In the genomic region with DNA sequence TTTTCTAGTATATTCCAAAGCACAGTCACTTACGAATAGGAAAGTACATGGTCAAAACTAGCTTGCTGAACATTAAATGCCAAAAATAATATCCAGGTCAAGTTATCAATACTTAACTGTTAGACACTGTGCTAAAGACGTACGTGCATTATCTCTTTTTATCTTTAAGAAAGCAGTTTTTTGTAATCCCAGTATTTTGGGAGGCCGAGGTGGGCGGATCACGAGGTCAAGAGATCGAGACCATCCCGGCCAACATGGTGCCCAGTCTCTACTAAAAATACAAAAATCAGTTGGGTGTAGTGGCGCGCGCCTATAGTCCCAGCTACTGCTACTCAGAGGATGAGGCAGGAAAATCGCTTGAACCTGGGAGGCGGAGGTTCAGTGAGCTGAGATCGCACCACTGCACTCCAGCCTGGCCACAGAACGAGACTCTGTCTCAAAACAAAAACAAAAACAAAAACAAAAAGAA, we compare ENCODE assay signal across 15 cellular contexts. TPM values are rescaled to one million over a fixed set of nuclear protein-coding genes. Genes with fewer than 3 reads are reported as not detected.
DNase-seq lines count a peak whose midpoint lies in the region; ATAC-seq, FAIRE-seq and TF ChIP-seq lines count a peak whose summit lies in the region.
"Had no signal": no experiment of that assay in that cellular context is flagged by ENCODE, and none has a peak within 500 bp of the region (broad histone marks: within the 10 kb centered on the region; RNA-seq: fewer than 3 reads in every experiment).

No MANE protein-coding gene starts in this region.

- ATAC-seq in WTC11 (no peak), GM18907 (IDR thresholded peaks at IDR 0.05; ENCODE audit: unreplicated experiment) (no peak), HG02588 (IDR thresholded peaks at IDR 0.05; ENCODE audit: unreplicated experiment) (no peak)
- ATAC-seq: left lobe of liver had no signal

- no peaks in the 10 kb centered on the region for H3K9me3 Mint-ChIP-seq in activated naive CD4-positive, alpha-beta T cell treated with anti-CD3 and anti-CD28 coated beads, Interleukin-2, amount 50 U/mL, for 24 hours
- H3K9me3 Mint-ChIP-seq in WTC11 (no peaks in the 10 kb centered on the region), type B pancreatic cell (no peaks in the 10 kb centered on the region)
- H3K9me3 Mint-ChIP-seq: activated T-helper 2 cell treated with anti-CD3 and anti-CD28 coated beads, Interferon-gamma antibody, Interleukin-2, Interleukin-4, amounts not matched to agents 10 μg/mL and 5 μg/mL and 100 μg/mL, durations not matched to agents 14 hours and 24 hours and 36 hours had no signal

- H3K4me3 ChIP-seq in keratinocyte (ENCODE audit: control insufficient read depth in 2 of 3, extremely low read depth in 1 of 3, insufficient read depth in 2 of 3, low read depth in 1 of 3, low read length in 3 of 3) (no peak overlapping the region), WERI-Rb-1 (ENCODE audit: low read depth, low read length) (no peak overlapping the region)

- H3K4me2 ChIP-seq in keratinocyte (ENCODE audit: control insufficient read depth, extremely low read depth, insufficient read depth, low read depth, low read length), result no peak overlapping the region

- TF ChIP-seq CTCF in WTC11 (IDR thresholded peaks at IDR 0.05) (no peak), keratinocyte (optimal IDR thresholded peaks at IDR 0.05 in 1 of 3, IDR thresholded peaks at IDR 0.05 in 1 of 3, conservative IDR thresholded peaks at IDR 0.05 in 1 of 3; ENCODE audit: extremely low read depth in 1 of 3, insufficient read depth in 2 of 3, low read length in 3 of 3) (no peak), type B pancreatic cell (conservative IDR thresholded peaks at IDR 0.05) (no peak), WERI-Rb-1 (IDR thresholded peaks at IDR 0.05; ENCODE audit: low read depth, low read length) (no peak)

- CTCF ChIA-PET in WTC11 (lab: Charles Lee), result interaction anchor here (1.1 kb wide), 1 partner anchor 12 kb away, joined by 4 read pairs; no protein-coding TSS in a partner anchor

- H3K36me3 ChIP-seq in keratinocyte (ENCODE audit: control insufficient read depth in 2 of 2, extremely low read depth in 1 of 2, insufficient read depth in 2 of 2, low read length in 2 of 2) (peaks cover 7 to 17% of the 10 kb centered on the region in 2 experiments), WERI-Rb-1 (peaks cover 23% of the 10 kb centered on the region)

- peak overlapping the region; percentile 49 for H3K4me3 Mint-ChIP-seq in activated naive CD4-positive, alpha-beta T cell treated with anti-CD3 and anti-CD28 coated beads, Interleukin-2, amount 50 U/mL, for 24 hours
- peak overlapping the region; percentile 29; the same call in 1 of the 2 replicates for H3K4me3 Mint-ChIP-seq in WTC11
- H3K4me3 Mint-ChIP-seq in type B pancreatic cell, result peak overlapping the region; percentile 51

- POLR2A ChIA-PET in WTC11 (lab: Charles Lee), result no interaction called here

- H3K27me3 ChIP-seq in keratinocyte (ENCODE audit: control insufficient read depth, extremely low read depth, insufficient read depth, low read length) (no peaks in the 10 kb centered on the region), WERI-Rb-1 (ENCODE audit: insufficient read depth, low read depth, severe bottlenecking) (no peaks in the 10 kb centered on the region)

- H4K20me1 ChIP-seq in keratinocyte (ENCODE audit: control insufficient read depth, extremely low read depth, insufficient read depth, low read length), result peaks cover 20% of the 10 kb centered on the region

- H3K9me3 ChIP-seq in keratinocyte (ENCODE audit: control insufficient read depth, low read depth, low read length) (no peaks in the 10 kb centered on the region), WERI-Rb-1 (ENCODE audit: severe bottlenecking) (no peaks in the 10 kb centered on the region)

- no peak for DNase-seq in activated naive CD4-positive, alpha-beta T cell (lab: John Stamatoyannopoulos, UW)
- no peak for DNase-seq in WTC11 (ENCODE audit: low spot score)
- DNase-seq in keratinocyte (ENCODE audit: low read depth, low spot score), result no peak
- DNase-seq in type B pancreatic cell (ENCODE audit: extremely low spot score, unreplicated experiment), result no peak
- no peak for DNase-seq in WERI-Rb-1
- DNase-seq: DMS153; effector CD8-positive, alpha-beta T cell; NCI-H1930; NCI-H510A treated with DMSO at 0.1 percent for 48 hours; retina had no signal

- H3K79me2 ChIP-seq in keratinocyte (ENCODE audit: control insufficient read depth, insufficient read depth, low read length), result peaks cover 30% of the 10 kb centered on the region

- H3K27me3 Mint-ChIP-seq in activated naive CD4-positive, alpha-beta T cell treated with anti-CD3 and anti-CD28 coated beads, Interleukin-2, amount 50 U/mL, for 24 hours, result no peaks in the 10 kb centered on the region
- H3K27me3 Mint-ChIP-seq in WTC11 (ENCODE audit: low read depth) (peaks cover 2% of the 10 kb centered on the region; the same call in 1 of the 2 replicates), type B pancreatic cell (peaks cover 6% of the 10 kb centered on the region)

- peak overlapping the region; percentile 90 for H3K27ac Mint-ChIP-seq in activated naive CD4-positive, alpha-beta T cell treated with anti-CD3 and anti-CD28 coated beads, Interleukin-2, amount 50 U/mL, for 24 hours
- peak overlapping the region; percentile 18 for H3K27ac Mint-ChIP-seq in WTC11
- peak overlapping the region; percentile 68 for H3K27ac Mint-ChIP-seq in type B pancreatic cell
- H3K27ac Mint-ChIP-seq: activated T-helper 2 cell treated with anti-CD3 and anti-CD28 coated beads, Interferon-gamma antibody, Interleukin-2, Interleukin-4, amounts not matched to agents 10 μg/mL and 5 μg/mL and 100 μg/mL, durations not matched to agents 14 hours and 24 hours and 36 hours had no signal

- H3K27ac ChIP-seq in keratinocyte (ENCODE audit: control insufficient read depth, insufficient read depth, low read length) (peak overlapping the region; percentile 99), WERI-Rb-1 (no peak overlapping the region)

- FAIRE-seq in keratinocyte (lab: Jason Lieb, UNC), result no peak

- no peak overlapping the region for H3K9ac ChIP-seq in keratinocyte (ENCODE audit: control insufficient read depth, extremely low read depth, insufficient read depth, low read length)

- peaks cover 15% of the 10 kb centered on the region for H3K4me1 Mint-ChIP-seq in activated naive CD4-positive, alpha-beta T cell treated with anti-CD3 and anti-CD28 coated beads, Interleukin-2, amount 50 U/mL, for 24 hours
- peaks cover 11% of the 10 kb centered on the region for H3K4me1 Mint-ChIP-seq in WTC11
- H3K4me1 Mint-ChIP-seq in type B pancreatic cell (ENCODE audit: unreplicated experiment), result peaks cover 8% of the 10 kb centered on the region

- H3K4me1 ChIP-seq in keratinocyte (ENCODE audit: control insufficient read depth, extremely low read depth, insufficient read depth, low read length), result peaks cover 21% of the 10 kb centered on the region

- H3K9me1 ChIP-seq in keratinocyte (ENCODE audit: control insufficient read depth, extremely low read depth, insufficient read depth, low read length), result no peaks in the 10 kb centered on the region

- H2AFZ ChIP-seq in keratinocyte (ENCODE audit: control insufficient read depth, low read length), result no peak overlapping the region

- dilution Hi-C loops in keratinocyte (cut with MboI; ENCODE audit: extremely low pct_ligation_motif_present, low sequenced_read_pairs), result no loop called here

- peaks cover 15% of the 10 kb centered on the region for H3K36me3 Mint-ChIP-seq in activated naive CD4-positive, alpha-beta T cell treated with anti-CD3 and anti-CD28 coated beads, Interleukin-2, amount 50 U/mL, for 24 hours
- H3K36me3 Mint-ChIP-seq in WTC11 (peaks cover 23% of the 10 kb centered on the region), type B pancreatic cell (peaks cover 18% of the 10 kb centered on the region)

RNA-seq across cellular contexts. Expression of gene HSPA5, which starts 2.7 kb away (rescaled TPM):
- total RNA-seq in WTC11 (2021) (224 to 357 TPM (median 224 TPM) in 3 replicates), type B pancreatic cell (ENCODE audit: low replicate concordance) (269 and 299 TPM in 2 replicates)
- polyA plus RNA-seq in keratinocyte, result 138 to 378 TPM (median 274 TPM) in 3 replicates
- 591 TPM for polyA plus RNA-seq in keratinocyte (2011; ENCODE audit: low read depth)
- 61.0 and 96.2 TPM in 2 replicates for polyA plus RNA-seq in keratinocyte (2011; cell fraction: cytosol; rRNA removed)
- 423 and 629 TPM in 2 replicates for polyA plus RNA-seq in keratinocyte (2011; cell fraction: nucleus; rRNA removed)
- polyA plus RNA-seq in keratinocyte (2012; ENCODE audit: low replicate concordance), result 480 and 505 TPM in 2 replicates
- polyA minus RNA-seq in keratinocyte, result 121 to 253 TPM (median 189 TPM) in 3 replicates
- 141 TPM for polyA minus RNA-seq in keratinocyte (2011; cell fraction: cytosol; rRNA and poly(A)+ RNA removed)
- 357 and 483 TPM in 2 replicates for polyA minus RNA-seq in keratinocyte (2011; cell fraction: nucleus; rRNA and poly(A)+ RNA removed)

RNA-seq across cellular contexts. Expression of gene GAPVD1, which starts 17.8 kb away (rescaled TPM):
- total RNA-seq in WTC11 (2021), result 33.3 to 34.0 TPM (median 33.8 TPM) in 3 replicates
- 15.1 to 26.8 TPM (median 23.2 TPM) in 3 replicates for polyA plus RNA-seq in keratinocyte
- 34.1 TPM for polyA plus RNA-seq in keratinocyte (2011; ENCODE audit: low read depth)
- polyA plus RNA-seq in keratinocyte (2011; cell fraction: cytosol; rRNA removed), result 10.5 and 17.7 TPM in 2 replicates
- polyA plus RNA-seq in keratinocyte (2011; cell fraction: nucleus; rRNA removed), result 46.7 and 50.6 TPM in 2 replicates
- 20.8 and 21.7 TPM in 2 replicates for polyA plus RNA-seq in keratinocyte (2012; ENCODE audit: low replicate concordance)
- 22.4 to 74.2 TPM (median 39.7 TPM) in 3 replicates for polyA minus RNA-seq in keratinocyte
- polyA minus RNA-seq in keratinocyte (2011; cell fraction: cytosol; rRNA and poly(A)+ RNA removed), result 37.0 TPM
- polyA minus RNA-seq in keratinocyte (2011; cell fraction: nucleus; rRNA and poly(A)+ RNA removed), result 39.6 and 86.7 TPM in 2 replicates
- 44.4 and 52.4 TPM in 2 replicates for total RNA-seq in type B pancreatic cell (ENCODE audit: low replicate concordance)

RNA-seq across cellular contexts. Expression of gene RABEPK, which starts 43.5 kb away (rescaled TPM):
- total RNA-seq in WTC11 (2021) (23.4 to 25.5 TPM (median 23.7 TPM) in 3 replicates), type B pancreatic cell (ENCODE audit: low replicate concordance) (14.9 and 19.0 TPM in 2 replicates)
- 29.7 to 33.4 TPM (median 30.8 TPM) in 3 replicates for polyA plus RNA-seq in keratinocyte
- 7.8 TPM for polyA plus RNA-seq in keratinocyte (2011; ENCODE audit: low read depth)
- polyA plus RNA-seq in keratinocyte (2011; cell fraction: cytosol; rRNA removed), result 27.7 and 29.1 TPM in 2 replicates
- 16.9 and 17.8 TPM in 2 replicates for polyA plus RNA-seq in keratinocyte (2011; cell fraction: nucleus; rRNA removed)
- polyA plus RNA-seq in keratinocyte (2012; ENCODE audit: low replicate concordance), result 19.0 and 26.9 TPM in 2 replicates
- 16.3 to 23.5 TPM (median 20.6 TPM) in 3 replicates for polyA minus RNA-seq in keratinocyte
- polyA minus RNA-seq in keratinocyte (2011; cell fraction: cytosol; rRNA and poly(A)+ RNA removed), result 14.2 TPM
- polyA minus RNA-seq in keratinocyte (2011; cell fraction: nucleus; rRNA and poly(A)+ RNA removed), result 4.5 and 6.6 TPM in 2 replicates

RNA-seq across cellular contexts. Expression of gene PPP6C, which starts 54.2 kb away (rescaled TPM):
- 40.9 to 47.4 TPM (median 41.4 TPM) in 3 replicates for total RNA-seq in WTC11 (2021)
- polyA plus RNA-seq in keratinocyte, result 18.5 to 35.9 TPM (median 28.5 TPM) in 3 replicates
- 8.1 TPM for polyA plus RNA-seq in keratinocyte (2011; ENCODE audit: low read depth)
- 19.9 and 41.8 TPM in 2 replicates for polyA plus RNA-seq in keratinocyte (2011; cell fraction: cytosol; rRNA removed)
- 14.3 and 17.7 TPM in 2 replicates for polyA plus RNA-seq in keratinocyte (2011; cell fraction: nucleus; rRNA removed)
- polyA plus RNA-seq in keratinocyte (2012; ENCODE audit: low replicate concordance), result 22.4 and 22.7 TPM in 2 replicates
- 5.8 to 33.9 TPM (median 15.6 TPM) in 3 replicates for polyA minus RNA-seq in keratinocyte
- 18.8 TPM for polyA minus RNA-seq in keratinocyte (2011; cell fraction: cytosol; rRNA and poly(A)+ RNA removed)
- polyA minus RNA-seq in keratinocyte (2011; cell fraction: nucleus; rRNA and poly(A)+ RNA removed), result 6.8 and 10.5 TPM in 2 replicates
- 30.2 and 35.2 TPM in 2 replicates for total RNA-seq in type B pancreatic cell (ENCODE audit: low replicate concordance)

Comparison
In these comparisons a context has a peak if more than half of its experiments do, and no peak if none do; other contexts are left out.
1. H3K27ac Mint-ChIP-seq: peak in every context shown above with its lines; median percentile 90 in activated naive CD4-positive, alpha-beta T cell treated with anti-CD3 and anti-CD28 coated beads, Interleukin-2, amount 50 U/mL, for 24 hours; 68 in type B pancreatic cell; 18 in WTC11.